10 cellular contexts compared by ENCODE assay signal in the genomic region with DNA sequence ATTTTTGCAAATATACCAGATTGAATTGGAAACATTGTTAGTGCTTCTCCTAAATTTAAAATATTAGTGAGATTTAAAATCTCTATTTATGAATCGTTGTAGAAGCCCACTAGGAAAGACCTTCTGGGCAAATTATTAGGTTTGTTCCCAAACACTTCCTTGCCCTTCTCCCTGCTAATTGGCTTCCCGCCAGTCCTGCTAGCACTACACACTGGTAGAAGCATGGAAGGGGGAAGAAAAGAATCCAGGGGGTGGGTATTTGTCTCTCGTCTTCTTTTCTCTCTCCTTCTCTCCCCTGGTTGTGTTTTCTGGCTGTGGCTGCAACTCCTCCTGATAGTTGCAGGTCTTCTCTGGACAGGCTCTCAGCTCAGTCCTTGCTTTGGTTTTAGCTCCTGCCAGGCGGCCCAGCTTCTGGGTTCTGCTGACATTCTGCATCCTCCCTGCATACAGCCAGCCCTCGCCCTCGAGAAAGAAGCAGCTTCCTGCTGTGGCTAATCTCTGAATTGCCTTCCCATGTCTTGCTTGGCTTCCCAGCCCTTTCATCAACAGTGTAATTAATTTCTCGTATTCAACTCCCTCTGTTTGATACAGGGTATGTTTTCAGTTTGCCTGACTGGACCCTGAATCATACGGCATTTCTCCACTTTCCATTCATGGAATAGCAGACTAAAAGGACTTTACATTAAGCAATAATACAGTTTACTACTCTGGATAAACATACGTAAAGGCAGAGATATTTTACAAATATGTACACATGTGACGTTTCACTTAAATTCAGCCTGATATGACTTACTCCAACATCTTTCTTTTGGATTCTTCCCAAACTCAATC. TPM values are rescaled to one million over a fixed set of nuclear protein-coding genes. Genes with fewer than 3 reads are reported as not detected.
DNase-seq lines count a peak whose midpoint lies in the region; ATAC-seq and TF ChIP-seq lines count a peak whose summit lies in the region.
"Had no signal": no experiment of that assay in that cellular context is flagged by ENCODE, and none has a peak within 500 bp of the region (broad histone marks: within the 10 kb centered on the region; RNA-seq: fewer than 3 reads in every experiment).

No MANE protein-coding gene starts in this region.

- H2AK5ac ChIP-seq in mesenchymal stem cell (ENCODE audit: low read length, severe bottlenecking), result no peak overlapping the region

- H3K9me3 ChIP-seq in HUES6 (ENCODE audit: control insufficient read depth, insufficient read depth, low read depth, low read length) (no peaks in the 10 kb centered on the region), mesenchymal stem cell (ENCODE audit: control insufficient read depth, low read length) (no peaks in the 10 kb centered on the region)
- H3K9me3 ChIP-seq: suprapubic skin had no signal

- WGBS in mesenchymal stem cell, result 31% methylated on average over 9 of the region's 10 CpGs

- H3K79me1 ChIP-seq in mesenchymal stem cell (replicated peaks; ENCODE audit: low read length, poor library complexity, severe bottlenecking), result no peaks in the 10 kb centered on the region

- no peak overlapping the region for H3K4ac ChIP-seq in mesenchymal stem cell (ENCODE audit: low read depth in 1 of 2, low read length in 2 of 2)

- no peak overlapping the region for H3K23ac ChIP-seq in mesenchymal stem cell (ENCODE audit: low read length in 2 of 2)

- H4K8ac ChIP-seq in mesenchymal stem cell (ENCODE audit: low read length), result peak overlapping the region; percentile 45

- H3K36me3 ChIP-seq in HUES6 (ENCODE audit: control insufficient read depth, insufficient read depth, low read length) (no peaks in the 10 kb centered on the region), mesenchymal stem cell (ENCODE audit: control insufficient read depth in 1 of 2, insufficient read depth in 2 of 2, low read depth in 1 of 2, low read length in 2 of 2) (no peaks in the 10 kb centered on the region)
- H3K36me3 ChIP-seq: suprapubic skin had no signal

- H3K14ac ChIP-seq in mesenchymal stem cell (ENCODE audit: low read length in 2 of 2), result no peak overlapping the region

- peak overlapping the region; percentile 73 for H2AFZ ChIP-seq in mesenchymal stem cell (ENCODE audit: low read depth, low read length)

- TF ChIP-seq CTCF in AG10803 (conservative IDR thresholded peaks at IDR 0.05; ENCODE audit: low read length) (no peak), astrocyte of the spinal cord (IDR thresholded peaks at IDR 0.05; ENCODE audit: low read depth, low read length) (no peak)

- in situ Hi-C loops in astrocyte of the spinal cord (cut with HindIII; ENCODE audit: low sequenced_read_pairs), result no loop called here

- peak overlapping the region; percentile 36 for H3K4me2 ChIP-seq in mesenchymal stem cell (ENCODE audit: low read length, poor library complexity, severe bottlenecking)

- H2BK15ac ChIP-seq in mesenchymal stem cell (ENCODE audit: low read depth, poor library complexity, severe bottlenecking), result no peak overlapping the region

- DNase-seq in AG10803 (ENCODE audit: low read depth) (peak; percentile 62), astrocyte of the spinal cord (ENCODE audit: low read depth, low spot score) (peak; percentile 33), mesenchymal stem cell (peak; percentile 71), NCI-H2081 treated with DMSO at 0.1 percent for 48 hours (lab: John Stamatoyannopoulos, UW) (no peak)
- DNase-seq: kidney had no signal

- peak overlapping the region; percentile 37 to 77 for H3K18ac ChIP-seq in mesenchymal stem cell (ENCODE audit: low read depth in 1 of 2, low read length in 2 of 2)

- no peak overlapping the region for H4K91ac ChIP-seq in mesenchymal stem cell (ENCODE audit: low read length)

- H3K27ac ChIP-seq in HUES6 (ENCODE audit: low read depth, low read length) (no peak overlapping the region), mesenchymal stem cell (ENCODE audit: low read length, poor library complexity, severe bottlenecking) (peak overlapping the region; percentile 26)
- H3K27ac ChIP-seq: suprapubic skin had no signal

- H3K4me1 ChIP-seq in HUES6 (ENCODE audit: control insufficient read depth, insufficient read depth, low read length) (peaks cover 10% of the 10 kb centered on the region), mesenchymal stem cell (ENCODE audit: control insufficient read depth, insufficient read depth, low read depth, low read length) (peaks cover 5% of the 10 kb centered on the region)

- H2BK120ac ChIP-seq in mesenchymal stem cell (ENCODE audit: low read depth, low read length), result no peak overlapping the region

- H3K27me3 ChIP-seq in HUES6 (ENCODE audit: control insufficient read depth, insufficient read depth, low read length) (peaks cover 7% of the 10 kb centered on the region), mesenchymal stem cell (ENCODE audit: control insufficient read depth in 1 of 2, insufficient read depth in 1 of 2, low read length in 2 of 2) (peaks cover 0 to 1% of the 10 kb centered on the region in 2 experiments)
- H3K27me3 ChIP-seq: suprapubic skin had no signal

- H2BK12ac ChIP-seq in mesenchymal stem cell (ENCODE audit: low read length in 2 of 2), result no peak overlapping the region

- no peak overlapping the region for H2BK5ac ChIP-seq in mesenchymal stem cell (ENCODE audit: low read depth, low read length, poor library complexity, severe bottlenecking)

- no peak for ATAC-seq in GM18861 (IDR thresholded peaks at IDR 0.05; ENCODE audit: unreplicated experiment)
- ATAC-seq in GM21515 (IDR thresholded peaks at IDR 0.05; ENCODE audit: unreplicated experiment), result no peak
- ATAC-seq in HG03196 (IDR thresholded peaks at IDR 0.05; ENCODE audit: unreplicated experiment), result no peak

- H3K4me3 ChIP-seq in AG10803 (ENCODE audit: low read length) (peak overlapping the region; percentile 18), HUES6 (ENCODE audit: low read depth, low read length) (0 out of 2 replicates have a peak overlapping the region, but pooled peaks have one; percentile 6), astrocyte of the spinal cord (ENCODE audit: low read depth, low read length) (peak overlapping the region; percentile 1), mesenchymal stem cell (ENCODE audit: insufficient read depth in 1 of 2, low read depth in 1 of 2, low read length in 2 of 2) (no peak overlapping the region)
- H3K4me3 ChIP-seq: suprapubic skin had no signal

- H3K9ac ChIP-seq in HUES6 (ENCODE audit: low read length) (no peak overlapping the region), mesenchymal stem cell (ENCODE audit: low read length) (no peak overlapping the region)

RNA-seq across cellular contexts. Expression of a gene that starts 6.9 kb away (rescaled TPM):
- polyA plus RNA-seq in mesenchymal stem cell (2013, experiment 1 of 2), result 5.1 TPM
- polyA plus RNA-seq in mesenchymal stem cell (2013, experiment 2 of 2), result 4.6 TPM

Comparison
In these comparisons a context has a peak if more than half of its experiments do, and no peak if none do; other contexts are left out.
1. H3K4me3 ChIP-seq: peak in AG10803 (single experiment), HUES6 (single experiment) and astrocyte of the spinal cord (single experiment); none in mesenchymal stem cell (0 of 2).